ENCODE assay signal across 24 cellular contexts in genomic region chr1:56954664-56955063, GRCh38. TPM values are rescaled to one million over a fixed set of nuclear protein-coding genes. Genes with fewer than 3 reads are reported as not detected.
"Had no signal": no experiment of that assay in that cellular context is flagged by ENCODE, and none has a peak within 500 bp of the region (broad histone marks: within the 10 kb centered on the region; RNA-seq: fewer than 3 reads in every experiment).

No MANE protein-coding gene starts in this region.

- H3K9me3 ChIP-seq: MG63, SJSA1 had no signal

- ATAC-seq: HepG2 had no signal

- H3K36me3 ChIP-seq: MG63, SJSA1 had no signal

- H3K27me3 ChIP-seq: MG63, SJSA1 had no signal

- H3K4me3 ChIP-seq: MG63, SJSA1, SK-N-MC had no signal

- H3K27ac ChIP-seq: SJSA1, SK-N-MC had no signal

- DNase-seq: IMR-90, Karpas-422, KG1, MG63, NCI-H1092, NCI-H1105 treated with DMSO at 0.1 percent for 48 hours, NCI-H1417 treated with DMSO at 0.1 percent for 48 hours, NCI-H146, NCI-H1694 treated with DMSO at 0.1 percent for 48 hours, NCI-H1930, NCI-H2081, NCI-H2107, NCI-H2227 treated with DMSO at 0.1 percent for 48 hours, NCI-H524, NCI-H526 treated with DMSO at 0.1 percent for 48 hours, NCI-H748 treated with DMSO at 0.1 percent for 48 hours, Right ventricle myocardium superior, RPMI8226, SIG-M5 had no signal

- H3K4me1 ChIP-seq: SJSA1 had no signal

RNA-seq across cellular contexts. Expression of gene C8B, which starts 11.2 kb away (rescaled TPM):
- total RNA-seq: HT1080, IMR-90, NCI-H460, Right ventricle myocardium superior, SJSA1 had no signal
- polyA plus RNA-seq: IMR-90 had no signal
